8 cellular contexts compared by ENCODE assay signal in genomic region chr6:25138697-25139051, GRCh38.
DNase-seq lines count a peak whose midpoint lies in the region; ATAC-seq, FAIRE-seq and TF ChIP-seq lines count a peak whose summit lies in the region.

No MANE protein-coding gene starts in this region.

- 0 out of 4 replicates have a peak, but pooled peaks of 1 of the 2 experiments have one; percentile 24 for TF ChIP-seq EP300 in GM12878 (IDR thresholded peaks at IDR 0.05; ENCODE audit: borderline replicate concordance in 1 of 2, control insufficient read depth in 1 of 2, low read depth in 2 of 2, low read length in 2 of 2)

- no peak for TF ChIP-seq POLR2A in GM12878 (IDR thresholded peaks at IDR 0.05; ENCODE audit: low read depth, low read length)

- peak overlapping the region; percentile 74 for H3K9ac ChIP-seq in GM12878 (ENCODE audit: control insufficient read depth, insufficient read depth, low read length)

- intact Hi-C loops in GM12878 (cut with micrococcal nuclease; ENCODE audit: unreplicated experiment): loop anchor here (10.0 kb wide), 1 partner anchor 204 kb away; the partner anchor contains the start of gene RIPOR2

- ATAC-seq in HG03095 (IDR thresholded peaks at IDR 0.05; ENCODE audit: unreplicated experiment) (peak; percentile 20), GM12878 (no peak; the same call in 2 of the 3 replicates), HG02571 (IDR thresholded peaks at IDR 0.05; ENCODE audit: unreplicated experiment) (no peak)

- H3K9me3 ChIP-seq in GM12878 (replicated peaks; ENCODE audit: control insufficient read depth, insufficient read depth, low read length): peaks cover 7% of the 10 kb centered on the region

- TF ChIP-seq CTCF in GM12878 (IDR thresholded peaks at IDR 0.05 in 2 of 3, conservative IDR thresholded peaks at IDR 0.05 in 1 of 3; ENCODE audit: control insufficient read depth in 2 of 3, extremely low read depth in 1 of 3, insufficient read depth in 1 of 3, low read depth in 3 of 3, low read length in 3 of 3): no peak

- no peaks in the 10 kb centered on the region for H4K20me1 ChIP-seq in GM12878 (ENCODE audit: control insufficient read depth, insufficient read depth)

- SMC1A ChIA-PET in GM12878 (lab: Charles Lee; ENCODE audit: uncharacterized antibody, unreplicated experiment): interaction anchor here (0.8 to 2.3 kb wide), 10 partner anchors 8 to 823 kb away, joined by 3 to 17 read pairs (median 4); partner anchors contain the start of gene TRIM38

- peak overlapping the region; percentile 92 for H2AFZ ChIP-seq in GM12878 (ENCODE audit: control insufficient read depth, low read depth, low read length)

- H3K27ac ChIP-seq in GM12878 (ENCODE audit: control insufficient read depth, insufficient read depth): peak overlapping the region; percentile 98

- WGBS in GM12878 (ENCODE audit: insufficient coverage, insufficient replicate concordance, low lambda C conversion rate, missing lambda C conversion rate): 0% methylated on average over 2 of the region's 2 CpGs

- POLR2A ChIA-PET in GM12878 (lab: Charles Lee): interaction anchor here (0.6 to 1.7 kb wide), 3 partner anchors 85 to 615 kb away, joined by 3 to 6 read pairs (median 4); no protein-coding TSS in a partner anchor

- in situ Hi-C loops in GM12878 (cut with MboI): no loop called here

- H3K79me2 ChIP-seq in GM12878 (ENCODE audit: control insufficient read depth, insufficient read depth, low read length): peaks cover 9% of the 10 kb centered on the region

- H3K4me3 ChIP-seq in GM08714 (ENCODE audit: low read length): peak overlapping the region; percentile 98
- H3K4me3 ChIP-seq in GM12878: peak overlapping the region; percentile 74

- H3K36me3 ChIP-seq in GM12878 (ENCODE audit: control insufficient read depth in 2 of 2, insufficient read depth in 2 of 2, low read length in 1 of 2): no peaks in the 10 kb centered on the region

- H3K27me3 ChIP-seq in GM12878 (replicated peaks in 1 of 2; ENCODE audit: control insufficient read depth in 2 of 2, insufficient read depth in 2 of 2, low read length in 1 of 2): no peaks in the 10 kb centered on the region

- DNase-seq in GM12878 (ENCODE audit: low read depth, low spot score): no peak
- peak; percentile 17 to 52 for DNase-seq in lung microvascular endothelial cell (ENCODE audit: low read depth in 2 of 2)
- no peak for DNase-seq in KG1 (lab: John Stamatoyannopoulos, UW)
- no peak for DNase-seq in NCI-H128 (lab: John Stamatoyannopoulos, UW; ENCODE audit: unreplicated experiment)
- DNase-seq in urothelium cell line (ENCODE audit: low spot score): no peak

- TSS peak; percentile 86 for BruUV-seq in GM12878 (replicated peaks; lab: Mats Ljungman, UMichigan)

- FAIRE-seq in GM12878 (lab: Jason Lieb, UNC) (no peak), urothelium cell line (lab: Jason Lieb, UNC) (no peak)

- CTCF ChIA-PET in GM12878 (lab: Yijun Ruan, JAX): interaction anchor here (0.7 to 2.3 kb wide), 9 partner anchors 8 to 421 kb away, joined by 3 to 10 read pairs (median 3); no protein-coding TSS in a partner anchor

- no peak for TF ChIP-seq RAD21 in GM12878 (IDR thresholded peaks at IDR 0.05; ENCODE audit: insufficient read depth, low read depth, low read length)

- RAD21 ChIA-PET in GM12878 (lab: Charles Lee; ENCODE audit: unreplicated experiment): interaction anchor here (1.0 to 2.4 kb wide), 5 partner anchors 8 to 266 kb away, joined by 3 to 11 read pairs (median 4); no protein-coding TSS in a partner anchor

- peak overlapping the region; percentile 95 for H3K4me2 ChIP-seq in GM12878 (ENCODE audit: control insufficient read depth, insufficient read depth)

- H3K4me1 ChIP-seq in GM12878 (ENCODE audit: control insufficient read depth, insufficient read depth, low read length): peaks cover 7% of the 10 kb centered on the region

TF ChIP-seq in GM12878, 131 proteins besides CTCF, POLR2A, EP300 and RAD21:
- TF ChIP-seq MEF2A (IDR thresholded peaks at IDR 0.05; ENCODE audit: insufficient read depth, low read depth, low read length) (0 out of 2 replicates have a peak, but pooled peaks have one; percentile 68), ASH2L (IDR thresholded peaks at IDR 0.05; ENCODE audit: borderline replicate concordance, low read depth) (peak; percentile 90; the same call in 1 of the 2 replicates), ZNF384 (IDR thresholded peaks at IDR 0.05; ENCODE audit: borderline replicate concordance, low read depth, low read length) (peak; percentile 31; the same call in 1 of the 2 replicates), FOXM1 (IDR thresholded peaks at IDR 0.05; ENCODE audit: low read depth, low read length) (peak; percentile 24; the same call in 1 of the 2 replicates), ZNF217 (IDR thresholded peaks at IDR 0.05) (peak; percentile 62; the same call in 1 of the 2 replicates), MEF2B (IDR thresholded peaks at IDR 0.05; ENCODE audit: partially characterized antibody, poor library complexity, severe bottlenecking) (peak; percentile 33), SMAD5 (IDR thresholded peaks at IDR 0.05; ENCODE audit: low read depth) (no peak), NFIC (IDR thresholded peaks at IDR 0.05; ENCODE audit: low read depth, low read length) (peak; percentile 73), MLLT1 (IDR thresholded peaks at IDR 0.05) (peak; percentile 26; the same call in 1 of the 2 replicates), RELB (IDR thresholded peaks at IDR 0.05; ENCODE audit: low read depth) (0 out of 2 replicates have a peak, but pooled peaks have one; percentile 31), KAT2A (conservative IDR thresholded peaks at IDR 0.05; ENCODE audit: control insufficient read depth, low read depth, low read length) (no peak), PML (IDR thresholded peaks at IDR 0.05; ENCODE audit: low read length) (peak; percentile 10; the same call in 1 of the 2 replicates), MTA2 (IDR thresholded peaks at IDR 0.05; ENCODE audit: low read depth) (peak; percentile 9; the same call in 1 of the 2 replicates), GATAD2B (conservative IDR thresholded peaks at IDR 0.05; ENCODE audit: low read depth) (0 out of 2 replicates have a peak, but pooled peaks have one; percentile 0), ESRRA (IDR thresholded peaks at IDR 0.05; ENCODE audit: low read length) (0 out of 2 replicates have a peak, but pooled peaks have one; percentile 11), SMAD1 (IDR thresholded peaks at IDR 0.05; ENCODE audit: low read depth, partially characterized antibody) (peak; percentile 8), TBL1XR1 (IDR thresholded peaks at IDR 0.05; ENCODE audit: low read depth, low read length) (0 out of 2 replicates have a peak, but pooled peaks have one; percentile 24), PAX5 (IDR thresholded peaks at IDR 0.05; ENCODE audit: borderline replicate concordance, low read depth, low read length) (peak; percentile 57; the same call in 1 of the 2 replicates), SPI1 (IDR thresholded peaks at IDR 0.05; ENCODE audit: borderline replicate concordance, insufficient read depth, low read depth, low read length) (no peak), BHLHE40 (IDR thresholded peaks at IDR 0.05; ENCODE audit: borderline replicate concordance in 1 of 2, low read depth in 2 of 2, low read length in 1 of 2) (0 out of 4 replicates have a peak, but pooled peaks of 1 of the 2 experiments have one; percentile 14), RBBP5 (conservative IDR thresholded peaks at IDR 0.05) (peak; percentile 47; the same call in 1 of the 2 replicates), GABPA (IDR thresholded peaks at IDR 0.05; ENCODE audit: low read depth) (no peak)
- TF ChIP-seq, protein P1, sequence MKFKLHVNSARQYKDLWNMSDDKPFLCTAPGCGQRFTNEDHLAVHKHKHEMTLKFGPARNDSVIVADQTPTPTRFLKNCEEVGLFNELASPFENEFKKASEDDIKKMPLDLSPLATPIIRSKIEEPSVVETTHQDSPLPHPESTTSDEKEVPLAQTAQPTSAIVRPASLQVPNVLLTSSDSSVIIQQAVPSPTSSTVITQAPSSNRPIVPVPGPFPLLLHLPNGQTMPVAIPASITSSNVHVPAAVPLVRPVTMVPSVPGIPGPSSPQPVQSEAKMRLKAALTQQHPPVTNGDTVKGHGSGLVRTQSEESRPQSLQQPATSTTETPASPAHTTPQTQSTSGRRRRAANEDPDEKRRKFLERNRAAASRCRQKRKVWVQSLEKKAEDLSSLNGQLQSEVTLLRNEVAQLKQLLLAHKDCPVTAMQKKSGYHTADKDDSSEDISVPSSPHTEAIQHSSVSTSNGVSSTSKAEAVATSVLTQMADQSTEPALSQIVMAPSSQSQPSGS (IDR thresholded peaks at IDR 0.05; ENCODE audit: low read length): no peak

Comparison
In these comparisons a context has a peak if more than half of its experiments do, and no peak if none do; other contexts are left out.
1. DNase-seq: peak in lung microvascular endothelial cell (2 of 2); none in GM12878 (single experiment), KG1 (single experiment), NCI-H128 (single experiment) and urothelium cell line (single experiment).